Comparison of ENCODE assay signal across 21 cellular contexts in the genomic region with DNA sequence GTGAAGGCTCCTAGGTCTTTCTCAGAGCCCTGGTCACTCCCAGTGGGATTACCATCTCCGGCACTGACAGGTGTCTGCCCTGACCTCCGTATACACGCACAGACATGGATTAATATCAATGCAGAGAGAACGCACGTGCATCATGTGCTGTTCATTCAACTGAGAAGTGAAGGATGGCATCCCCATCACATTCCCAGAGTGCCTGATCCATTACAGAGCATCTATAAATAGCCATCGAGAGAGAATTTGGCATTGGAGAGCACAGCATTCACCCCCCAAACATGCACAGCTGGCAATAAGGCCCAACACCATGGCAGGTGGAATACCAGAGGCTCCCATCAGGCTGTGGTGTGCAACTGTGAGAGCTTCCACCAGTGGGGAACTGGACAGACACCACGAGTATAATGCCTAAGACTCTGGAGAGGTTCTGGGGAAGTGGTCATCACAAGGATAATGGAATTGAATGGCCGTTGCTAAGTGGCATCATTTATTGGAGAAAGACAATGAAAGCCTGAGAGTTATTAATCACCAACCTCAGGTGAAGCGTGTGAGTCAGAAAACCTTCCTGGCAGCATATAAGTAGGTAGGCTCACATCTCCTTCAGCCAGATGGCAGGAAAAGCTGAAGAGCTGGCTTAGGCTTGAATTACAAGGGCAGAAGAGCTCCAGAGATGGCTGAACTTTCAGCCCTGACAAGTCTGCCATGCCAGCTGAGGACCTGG.
DNase-seq lines count a peak whose midpoint lies in the region; ATAC-seq, FAIRE-seq and TF ChIP-seq lines count a peak whose summit lies in the region.
"Had no signal": no experiment of that assay in that cellular context is flagged by ENCODE, and none has a peak within 500 bp of the region (broad histone marks: within the 10 kb centered on the region; RNA-seq: fewer than 3 reads in every experiment).

No MANE protein-coding gene starts in this region.

- H3K4me3 Mint-ChIP-seq in MCF 10A (ENCODE audit: unreplicated experiment) = no peak overlapping the region
- no peak overlapping the region for H3K4me3 Mint-ChIP-seq in activated naive CD4-positive, alpha-beta T cell treated with anti-CD3 and anti-CD28 coated beads, Interleukin-2, amount 10 ng/mL, durations not matched to agents 7 days and 5 days
- H3K4me3 Mint-ChIP-seq: CD4-positive, alpha-beta T cell; stimulated activated naive CD8-positive, alpha-beta T cell treated with anti-CD3 and anti-CD28 coated beads, Interleukin-15, Interleukin-2, amounts not matched to agents 100 ng/mL and 50 ng/mL, for 24 hours had no signal

- no peak for TF ChIP-seq POLR2A in breast epithelium (IDR thresholded peaks at IDR 0.05)
- no peak for TF ChIP-seq POLR2A in heart left ventricle (IDR thresholded peaks at IDR 0.05)
- no peak for TF ChIP-seq POLR2A in body of pancreas (IDR thresholded peaks at IDR 0.05)
- no peak for TF ChIP-seq POLR2A in GM12891 (IDR thresholded peaks at IDR 0.05; ENCODE audit: low read depth, low read length)

- POLR2A ChIA-PET in MCF 10A (lab: Yijun Ruan, JAX) = no interaction called here

- H3K4me1 ChIP-seq in breast epithelium = no peaks in the 10 kb centered on the region
- H3K4me1 ChIP-seq in heart left ventricle = peaks cover 0 to 48% (median 5%) of the 10 kb centered on the region in 12 donors
- peaks cover 7% of the 10 kb centered on the region for H3K4me1 ChIP-seq in body of pancreas

- CTCF ChIA-PET in MCF 10A (lab: Yijun Ruan, JAX) = no interaction called here
- CTCF ChIA-PET in activated naive CD4-positive, alpha-beta T cell treated with anti-CD3 and anti-CD28 coated beads, Interleukin-2, amount 10 ng/mL, durations not matched to agents 7 days and 5 days (lab: Charles Lee) = no interaction called here

- H3K27me3 ChIP-seq in breast epithelium (no peaks in the 10 kb centered on the region), heart left ventricle (no peaks in the 10 kb centered on the region), body of pancreas (no peaks in the 10 kb centered on the region)
- H3K27me3 ChIP-seq: transverse colon had no signal

- no peaks in the 10 kb centered on the region for H3K4me1 Mint-ChIP-seq in MCF 10A (ENCODE audit: insufficient read depth, unreplicated experiment)
- H3K4me1 Mint-ChIP-seq in activated naive CD4-positive, alpha-beta T cell treated with anti-CD3 and anti-CD28 coated beads, Interleukin-2, amount 10 ng/mL, durations not matched to agents 7 days and 5 days = peaks cover 28% of the 10 kb centered on the region

- H3K9me3 ChIP-seq in breast epithelium (no peaks in the 10 kb centered on the region), heart left ventricle (no peaks in the 10 kb centered on the region), body of pancreas (no peaks in the 10 kb centered on the region)
- H3K9me3 ChIP-seq: mucosa of descending colon, transverse colon had no signal

- DNase-seq in MCF 10A (ENCODE audit: unreplicated experiment) (peak; percentile 31), breast epithelium (ENCODE audit: low spot score in 2 of 2) (no peak), NCI-H69 (lab: John Stamatoyannopoulos, UW) (peak; percentile 4), heart left ventricle (no peak), body of pancreas (no peak), GM12891 (ENCODE audit: insufficient read length, low spot score) (no peak), NCI-H2081 treated with DMSO at 0.1 percent for 48 hours (lab: John Stamatoyannopoulos, UW) (no peak)
- no peak for DNase-seq in activated naive CD4-positive, alpha-beta T cell treated with anti-CD3 and anti-CD28 coated beads, Interleukin-2, amount 10 ng/mL, durations not matched to agents 7 days and 5 days
- DNase-seq: aorta; CD4-positive, alpha-beta T cell; DND-41; mucosa of descending colon; NCI-H1930; NCI-H748 treated with DMSO at 0.1 percent for 48 hours; occipital lobe; stimulated activated CD4-positive, alpha-beta T cell treated with anti-CD3 and anti-CD28 coated beads, Interleukin-1b, Interleukin-23, amount 100 ng/mL, for 48 hours; transverse colon had no signal

- H3K36me3 ChIP-seq in breast epithelium (no peaks in the 10 kb centered on the region), heart left ventricle (no peaks in the 10 kb centered on the region), body of pancreas (replicated peaks in 1 of 2; ENCODE audit: insufficient read depth in 1 of 2, low read depth in 2 of 2) (no peaks in the 10 kb centered on the region)
- H3K36me3 ChIP-seq: transverse colon had no signal

- H3K27me3 Mint-ChIP-seq in MCF 10A (ENCODE audit: insufficient read depth, unreplicated experiment) = no peaks in the 10 kb centered on the region
- peaks cover 17% of the 10 kb centered on the region for H3K27me3 Mint-ChIP-seq in activated naive CD4-positive, alpha-beta T cell treated with anti-CD3 and anti-CD28 coated beads, Interleukin-2, amount 10 ng/mL, durations not matched to agents 7 days and 5 days
- H3K27me3 Mint-ChIP-seq: CD4-positive, alpha-beta T cell had no signal

- 59 to 75% (median 69%) methylated on average over 9 of the region's 9 CpGs for WGBS in heart left ventricle, 4 donors
- 82 to 86% methylated on average over 9 of the region's 9 CpGs for WGBS in body of pancreas, 2 donors

- no TSS peak for BruUV-seq in MCF 10A (replicated peaks; lab: Mats Ljungman, UMichigan)

- FAIRE-seq in GM12891 (lab: Jason Lieb, UNC) = no peak
- FAIRE-seq: colon had no signal

- H3K27ac ChIP-seq in breast epithelium (no peak overlapping the region), heart left ventricle (no peak overlapping the region), body of pancreas (no peak overlapping the region)
- H3K27ac ChIP-seq: transverse colon had no signal

- H3K27ac Mint-ChIP-seq in MCF 10A (ENCODE audit: low read depth, unreplicated experiment) = no peak overlapping the region
- no peak overlapping the region for H3K27ac Mint-ChIP-seq in activated naive CD4-positive, alpha-beta T cell treated with anti-CD3 and anti-CD28 coated beads, Interleukin-2, amount 10 ng/mL, durations not matched to agents 7 days and 5 days
- H3K27ac Mint-ChIP-seq: CD4-positive, alpha-beta T cell; stimulated activated naive CD8-positive, alpha-beta T cell treated with anti-CD3 and anti-CD28 coated beads, Interleukin-15, Interleukin-2, amounts not matched to agents 100 ng/mL and 50 ng/mL, for 24 hours had no signal

- H3K9me3 Mint-ChIP-seq in MCF 10A (ENCODE audit: unreplicated experiment) = peaks cover 16% of the 10 kb centered on the region
- H3K9me3 Mint-ChIP-seq in activated naive CD4-positive, alpha-beta T cell treated with anti-CD3 and anti-CD28 coated beads, Interleukin-2, amount 10 ng/mL, durations not matched to agents 7 days and 5 days = no peaks in the 10 kb centered on the region
- H3K9me3 Mint-ChIP-seq: CD4-positive, alpha-beta T cell; stimulated activated naive CD8-positive, alpha-beta T cell treated with anti-CD3 and anti-CD28 coated beads, Interleukin-15, Interleukin-2, amounts not matched to agents 100 ng/mL and 50 ng/mL, for 24 hours had no signal

- ATAC-seq in heart left ventricle = peak; percentile 45 to 84 (median 72)
- ATAC-seq in body of pancreas = no peak
- ATAC-seq: mucosa of descending colon, Panc1, sciatic nerve had no signal

- no peak for TF ChIP-seq CTCF in MCF 10A (IDR thresholded peaks at IDR 0.05; ENCODE audit: unreplicated experiment)
- no peak for TF ChIP-seq CTCF in breast epithelium (IDR thresholded peaks at IDR 0.05)
- TF ChIP-seq CTCF in heart left ventricle (IDR thresholded peaks at IDR 0.05) = no peak
- no peak for TF ChIP-seq CTCF in body of pancreas (IDR thresholded peaks at IDR 0.05)

- H3K36me3 Mint-ChIP-seq in MCF 10A (ENCODE audit: insufficient read depth, unreplicated experiment) = no peaks in the 10 kb centered on the region
- no peaks in the 10 kb centered on the region for H3K36me3 Mint-ChIP-seq in activated naive CD4-positive, alpha-beta T cell treated with anti-CD3 and anti-CD28 coated beads, Interleukin-2, amount 10 ng/mL, durations not matched to agents 7 days and 5 days

- intact Hi-C loops in MCF 10A (cut with micrococcal nuclease) (no loop called here), breast epithelium (cut with DNase I; ENCODE audit: low total_unique reads) (no loop called here), heart left ventricle (cut with DNase I) (no loop called here), body of pancreas (cut with DNase I) (no loop called here)

- H3K4me3 ChIP-seq in breast epithelium (no peak overlapping the region), heart left ventricle (no peak overlapping the region), body of pancreas (no peak overlapping the region)
- H3K4me3 ChIP-seq: mucosa of descending colon, transverse colon had no signal

TF ChIP-seq in GM12891, 5 proteins besides CTCF, POLR2A, EP300 and RAD21:
- no peak for TF ChIP-seq POLR2AphosphoS5 (IDR thresholded peaks at IDR 0.05; ENCODE audit: low read depth, low read length)
- no peak for TF ChIP-seq SPI1 (IDR thresholded peaks at IDR 0.05; ENCODE audit: low read depth, low read length)
- no peak for TF ChIP-seq TAF1 (IDR thresholded peaks at IDR 0.05; ENCODE audit: low read depth, low read length)
- no peak for TF ChIP-seq PAX5 (IDR thresholded peaks at IDR 0.05; ENCODE audit: insufficient read depth, low read length, severe bottlenecking)
- TF ChIP-seq POU2F2 (IDR thresholded peaks at IDR 0.05; ENCODE audit: low read depth, low read length) = no peak

Comparison
In these comparisons a context has a peak if more than half of its experiments do, and no peak if none do; other contexts are left out.
1. DNase-seq: peak in MCF 10A (single experiment) and NCI-H69 (single experiment); none in breast epithelium (0 of 2), heart left ventricle (0 of 5), body of pancreas (0 of 4), activated naive CD4-positive, alpha-beta T cell treated with anti-CD3 and anti-CD28 coated beads, Interleukin-2, amount 10 ng/mL, durations not matched to agents 7 days and 5 days (single experiment), GM12891 (single experiment) and NCI-H2081 treated with DMSO at 0.1 percent for 48 hours (single experiment).